Comparison of ENCODE assay signal across 1 cellular context in the genomic region with DNA sequence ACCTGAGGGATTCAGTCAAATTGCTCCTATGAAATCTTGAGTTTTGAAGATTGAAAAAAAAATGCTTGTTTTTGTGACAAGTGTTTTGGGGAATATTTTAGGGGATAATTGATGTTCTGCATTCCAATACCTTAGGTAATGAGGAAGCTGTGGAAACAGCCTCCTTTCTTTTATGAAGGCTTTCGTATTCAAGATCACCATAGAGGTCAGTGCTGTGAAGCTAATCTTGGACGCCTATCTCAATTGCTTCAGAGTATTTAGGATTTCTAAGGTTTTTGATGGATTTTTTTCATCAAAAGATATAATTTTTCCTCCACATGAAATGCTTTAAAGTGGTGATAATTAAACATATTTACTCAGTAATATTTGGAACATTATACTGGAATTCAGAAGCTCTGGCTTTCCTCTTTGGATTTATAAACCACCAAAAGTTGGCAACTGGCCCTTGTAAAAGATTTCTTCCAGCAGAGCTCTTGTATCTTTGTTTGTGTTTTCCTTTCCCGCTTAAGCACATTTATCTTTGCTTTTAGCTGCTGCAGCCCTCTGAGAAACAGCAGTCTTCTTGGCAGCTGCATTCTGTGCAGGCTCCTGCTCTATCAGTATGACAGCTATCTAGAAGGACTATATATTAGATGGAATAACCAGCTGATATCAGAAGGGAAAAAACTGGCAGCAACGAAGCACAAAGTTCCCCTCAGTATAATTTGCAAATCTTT.
TF ChIP-seq lines count a peak whose summit lies in the region.

No MANE protein-coding gene starts in this region.

TF ChIP-seq in HEK293, 187 proteins besides CTCF, POLR2A, EP300 and RAD21 (continued from another document):
- TF ChIP-seq, protein P1, sequence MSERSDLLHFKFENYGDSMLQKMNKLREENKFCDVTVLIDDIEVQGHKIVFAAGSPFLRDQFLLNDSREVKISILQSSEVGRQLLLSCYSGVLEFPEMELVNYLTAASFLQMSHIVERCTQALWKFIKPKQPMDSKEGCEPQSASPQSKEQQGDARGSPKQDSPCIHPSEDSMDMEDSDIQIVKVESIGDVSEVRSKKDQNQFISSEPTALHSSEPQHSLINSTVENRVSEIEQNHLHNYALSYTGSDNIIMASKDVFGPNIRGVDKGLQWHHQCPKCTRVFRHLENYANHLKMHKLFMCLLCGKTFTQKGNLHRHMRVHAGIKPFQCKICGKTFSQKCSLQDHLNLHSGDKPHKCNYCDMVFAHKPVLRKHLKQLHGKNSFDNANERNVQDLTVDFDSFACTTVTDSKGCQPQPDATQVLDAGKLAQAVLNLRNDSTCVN (tag by site-specific recombination; optimal IDR thresholded peaks at IDR 0.05), result no peak
